Comparison of ENCODE assay signal across 2 cellular contexts in the genomic region with DNA sequence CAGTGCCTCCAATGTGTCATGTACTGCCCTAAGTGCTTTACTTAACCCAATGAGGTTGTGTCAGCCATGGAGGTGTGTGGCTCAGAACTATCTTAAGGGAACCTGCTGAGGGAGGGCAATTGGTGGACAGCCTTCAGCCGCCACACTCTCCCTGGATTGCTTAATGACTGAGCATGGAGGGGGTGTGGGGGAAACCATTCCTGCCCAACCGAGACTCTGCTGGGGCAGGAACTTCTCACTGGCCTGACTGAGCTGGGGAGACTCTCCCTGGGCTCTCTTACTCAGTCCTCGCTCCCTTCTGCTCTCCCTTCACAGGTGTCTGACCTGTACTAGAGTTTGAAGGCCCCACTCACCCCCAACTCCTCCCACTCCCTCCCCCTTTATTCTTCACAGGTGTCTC.
TF ChIP-seq lines count a peak whose summit lies in the region.

No MANE protein-coding gene starts in this region.

TF ChIP-seq in HEK293, 187 proteins besides CTCF, POLR2A, EP300 and RAD21:
- TF ChIP-seq, protein P1, sequence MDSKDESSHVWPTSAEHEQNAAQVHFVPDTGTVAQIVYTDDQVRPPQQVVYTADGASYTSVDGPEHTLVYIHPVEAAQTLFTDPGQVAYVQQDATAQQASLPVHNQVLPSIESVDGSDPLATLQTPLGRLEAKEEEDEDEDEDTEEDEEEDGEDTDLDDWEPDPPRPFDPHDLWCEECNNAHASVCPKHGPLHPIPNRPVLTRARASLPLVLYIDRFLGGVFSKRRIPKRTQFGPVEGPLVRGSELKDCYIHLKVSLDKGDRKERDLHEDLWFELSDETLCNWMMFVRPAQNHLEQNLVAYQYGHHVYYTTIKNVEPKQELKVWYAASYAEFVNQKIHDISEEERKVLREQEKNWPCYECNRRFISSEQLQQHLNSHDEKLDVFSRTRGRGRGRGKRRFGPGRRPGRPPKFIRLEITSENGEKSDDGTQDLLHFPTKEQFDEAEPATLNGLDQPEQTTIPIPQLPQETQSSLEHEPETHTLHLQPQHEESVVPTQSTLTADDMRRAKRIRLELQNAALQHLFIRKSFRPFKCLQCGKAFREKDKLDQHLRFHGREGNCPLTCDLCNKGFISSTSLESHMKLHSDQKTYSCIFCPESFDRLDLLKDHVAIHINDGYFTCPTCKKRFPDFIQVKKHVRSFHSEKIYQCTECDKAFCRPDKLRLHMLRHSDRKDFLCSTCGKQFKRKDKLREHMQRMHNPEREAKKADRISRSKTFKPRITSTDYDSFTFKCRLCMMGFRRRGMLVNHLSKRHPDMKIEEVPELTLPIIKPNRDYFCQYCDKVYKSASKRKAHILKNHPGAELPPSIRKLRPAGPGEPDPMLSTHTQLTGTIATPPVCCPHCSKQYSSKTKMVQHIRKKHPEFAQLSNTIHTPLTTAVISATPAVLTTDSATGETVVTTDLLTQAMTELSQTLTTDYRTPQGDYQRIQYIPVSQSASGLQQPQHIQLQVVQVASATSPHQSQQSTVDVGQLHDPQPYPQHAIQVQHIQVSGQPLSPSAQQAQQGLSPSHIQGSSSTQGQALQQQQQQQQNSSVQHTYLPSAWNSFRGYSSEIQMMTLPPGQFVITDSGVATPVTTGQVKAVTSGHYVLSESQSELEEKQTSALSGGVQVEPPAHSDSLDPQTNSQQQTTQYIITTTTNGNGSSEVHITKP (tag by site-specific recombination; IDR thresholded peaks at IDR 0.05): peak; percentile 70
- no peak for TF ChIP-seq GLI2 (tag by site-specific recombination; IDR thresholded peaks at IDR 0.05; ENCODE audit: borderline replicate concordance, low read depth)
- TF ChIP-seq, protein P2, sequence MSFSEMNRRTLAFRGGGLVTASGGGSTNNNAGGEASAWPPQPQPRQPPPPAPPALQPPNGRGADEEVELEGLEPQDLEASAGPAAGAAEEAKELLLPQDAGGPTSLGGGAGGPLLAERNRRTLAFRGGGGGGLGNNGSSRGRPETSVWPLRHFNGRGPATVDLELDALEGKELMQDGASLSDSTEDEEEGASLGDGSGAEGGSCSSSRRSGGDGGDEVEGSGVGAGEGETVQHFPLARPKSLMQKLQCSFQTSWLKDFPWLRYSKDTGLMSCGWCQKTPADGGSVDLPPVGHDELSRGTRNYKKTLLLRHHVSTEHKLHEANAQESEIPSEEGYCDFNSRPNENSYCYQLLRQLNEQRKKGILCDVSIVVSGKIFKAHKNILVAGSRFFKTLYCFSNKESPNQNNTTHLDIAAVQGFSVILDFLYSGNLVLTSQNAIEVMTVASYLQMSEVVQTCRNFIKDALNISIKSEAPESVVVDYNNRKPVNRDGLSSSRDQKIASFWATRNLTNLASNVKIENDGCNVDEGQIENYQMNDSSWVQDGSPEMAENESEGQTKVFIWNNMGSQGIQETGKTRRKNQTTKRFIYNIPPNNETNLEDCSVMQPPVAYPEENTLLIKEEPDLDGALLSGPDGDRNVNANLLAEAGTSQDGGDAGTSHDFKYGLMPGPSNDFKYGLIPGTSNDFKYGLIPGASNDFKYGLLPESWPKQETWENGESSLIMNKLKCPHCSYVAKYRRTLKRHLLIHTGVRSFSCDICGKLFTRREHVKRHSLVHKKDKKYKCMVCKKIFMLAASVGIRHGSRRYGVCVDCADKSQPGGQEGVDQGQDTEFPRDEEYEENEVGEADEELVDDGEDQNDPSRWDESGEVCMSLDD (tag by site-specific recombination; IDR thresholded peaks at IDR 0.05): no peak
- TF ChIP-seq ZBTB48 (tag by site-specific recombination; IDR thresholded peaks at IDR 0.05): no peak
- TF ChIP-seq ZNF202 (tag by site-specific recombination; IDR thresholded peaks at IDR 0.05; ENCODE audit: borderline replicate concordance): no peak
- TF ChIP-seq ZNF701 (tag by site-specific recombination; IDR thresholded peaks at IDR 0.05): no peak
- TF ChIP-seq SCRT2 (tag by site-specific recombination; IDR thresholded peaks at IDR 0.05): no peak
- no peak for TF ChIP-seq ZNF169 (tag by site-specific recombination; IDR thresholded peaks at IDR 0.05)

TF ChIP-seq in K562, 482 proteins besides CTCF, POLR2A, EP300 and RAD21 (continued from another document):
- TF ChIP-seq, protein P3, sequence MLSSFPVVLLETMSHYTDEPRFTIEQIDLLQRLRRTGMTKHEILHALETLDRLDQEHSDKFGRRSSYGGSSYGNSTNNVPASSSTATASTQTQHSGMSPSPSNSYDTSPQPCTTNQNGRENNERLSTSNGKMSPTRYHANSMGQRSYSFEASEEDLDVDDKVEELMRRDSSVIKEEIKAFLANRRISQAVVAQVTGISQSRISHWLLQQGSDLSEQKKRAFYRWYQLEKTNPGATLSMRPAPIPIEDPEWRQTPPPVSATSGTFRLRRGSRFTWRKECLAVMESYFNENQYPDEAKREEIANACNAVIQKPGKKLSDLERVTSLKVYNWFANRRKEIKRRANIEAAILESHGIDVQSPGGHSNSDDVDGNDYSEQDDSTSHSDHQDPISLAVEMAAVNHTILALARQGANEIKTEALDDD (IDR thresholded peaks at IDR 0.05): no peak
- no peak for TF ChIP-seq CCAR2 (IDR thresholded peaks at IDR 0.05; ENCODE audit: low read depth, low read length)
- no peak for TF ChIP-seq TFAM (CRISPR knock-in tag; conservative IDR thresholded peaks at IDR 0.05)
- no peak for TF ChIP-seq ARNT (IDR thresholded peaks at IDR 0.05)
- TF ChIP-seq, protein P1 (IDR thresholded peaks at IDR 0.05; ENCODE audit: partially characterized antibody): peak; percentile 22
